ENCODE assay signal across 10 cellular contexts in the genomic region with DNA sequence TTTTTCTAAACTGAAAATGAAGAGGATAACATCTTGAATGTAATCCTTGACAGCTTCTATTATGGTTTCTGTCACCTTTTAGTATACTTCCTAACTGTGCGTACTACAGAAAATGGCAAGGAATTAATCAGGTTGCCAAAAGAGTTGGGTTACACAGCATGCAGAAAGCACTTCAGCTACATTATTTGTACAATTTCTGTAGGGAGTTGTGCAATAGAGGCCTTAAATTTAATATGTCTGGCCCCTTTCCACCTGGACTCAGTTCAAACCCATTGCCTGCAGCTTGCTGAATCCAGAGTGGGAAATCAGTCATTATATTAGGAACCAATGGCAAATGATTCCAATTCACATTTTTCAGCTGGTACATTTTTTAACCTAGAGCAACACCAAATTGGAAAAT.
DNase-seq lines count a peak whose midpoint lies in the region; ATAC-seq lines count a peak whose summit lies in the region.
"Had no signal": no experiment of that assay in that cellular context is flagged by ENCODE, and none has a peak within 500 bp of the region (broad histone marks: within the 10 kb centered on the region; RNA-seq: fewer than 3 reads in every experiment).

No MANE protein-coding gene starts in this region.

- ATAC-seq in GM19467 (IDR thresholded peaks at IDR 0.05; ENCODE audit: unreplicated experiment), result no peak
- no peak for ATAC-seq in HG02571 (IDR thresholded peaks at IDR 0.05; ENCODE audit: unreplicated experiment)

- H3K9me3 ChIP-seq in adipocyte (ENCODE audit: control insufficient read depth, low read length), result no peaks in the 10 kb centered on the region

- H3K9ac ChIP-seq in adipocyte (ENCODE audit: low read length), result no peak overlapping the region

- H3K4me3 ChIP-seq in adipocyte (ENCODE audit: low read length), result no peak overlapping the region

- H3K27me3 ChIP-seq in adipocyte (replicated peaks; ENCODE audit: control insufficient read depth, insufficient read depth, low read length), result peaks cover 3% of the 10 kb centered on the region

- DNase-seq in DMS 273 treated with DMSO at 0.1 percent for 48 hours (lab: John Stamatoyannopoulos, UW), result peak; percentile 72
- DNase-seq in NCI-H1436 treated with DMSO at 0.1 percent for 48 hours (lab: John Stamatoyannopoulos, UW), result peak; percentile 61
- DNase-seq in adipocyte (ENCODE audit: low read depth), result peak; percentile 90
- DNase-seq in myocyte (ENCODE audit: low read depth), result peak; percentile 66
- no peak for DNase-seq in pons (ENCODE audit: low spot score)
- no peak for DNase-seq in putamen (ENCODE audit: low spot score)
- DNase-seq: activated CD4-positive, alpha-beta T cell treated with anti-CD3 and anti-CD28 coated beads for 4 hours; activated gamma-delta T cell treated with Interleukin-2 at 50 U/mL for 16 hours had no signal

- no peaks in the 10 kb centered on the region for H3K36me3 ChIP-seq in adipocyte (ENCODE audit: control insufficient read depth, insufficient read depth, low read length, severe bottlenecking)

- H3K4me1 ChIP-seq in adipocyte (ENCODE audit: control insufficient read depth, insufficient read depth, low read length), result peaks cover 11% of the 10 kb centered on the region

Comparison
In these comparisons a context has a peak if more than half of its experiments do, and no peak if none do; other contexts are left out.
1. DNase-seq: peak in DMS 273 treated with DMSO at 0.1 percent for 48 hours (single experiment), NCI-H1436 treated with DMSO at 0.1 percent for 48 hours (single experiment), adipocyte (single experiment) and myocyte (single experiment); none in pons (single experiment) and putamen (single experiment).